ENCODE assay signal across 8 cellular contexts in the genomic region with DNA sequence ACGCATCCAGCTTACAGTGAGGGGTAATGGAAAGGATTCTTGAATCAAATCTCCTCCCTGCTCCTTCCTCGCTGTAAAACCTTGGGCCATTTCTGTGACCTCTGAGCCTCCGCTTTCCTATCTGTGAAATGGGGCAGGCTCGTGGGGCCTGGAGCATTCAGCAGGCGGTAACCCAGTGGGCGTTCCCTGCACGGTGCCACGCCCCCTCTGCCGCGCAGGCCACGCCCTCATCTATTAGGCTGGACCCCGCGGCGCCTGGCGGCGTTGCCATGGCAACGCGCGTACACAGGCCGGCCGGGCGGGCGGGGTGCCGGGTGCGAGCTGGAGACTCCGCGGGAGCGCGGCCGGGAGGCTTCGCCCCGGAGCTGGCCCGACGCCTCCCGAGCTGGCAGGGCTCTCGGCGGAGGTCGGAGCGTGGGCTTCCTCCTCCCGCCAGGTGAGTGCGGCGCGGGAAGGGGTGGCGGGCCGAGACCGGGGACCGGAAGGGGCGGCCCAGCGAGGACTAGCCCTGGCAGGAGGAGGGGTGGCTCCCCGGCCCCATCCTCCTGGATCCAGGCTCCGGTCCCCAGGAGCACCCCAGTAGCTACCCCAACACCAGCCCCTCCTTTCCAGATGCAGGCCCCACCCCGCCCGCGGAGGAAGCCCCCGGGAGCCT. TPM values are rescaled to one million over a fixed set of nuclear protein-coding genes. Genes with fewer than 3 reads are reported as not detected.
DNase-seq lines count a peak whose midpoint lies in the region; ATAC-seq and TF ChIP-seq lines count a peak whose summit lies in the region.

A gene (plus strand): TSS at position 264 of the 655 bp plus-strand sequence. CDS start 4,562 bp downstream, outside the sequence.

- H3K9me3 Mint-ChIP-seq in activated B cell treated with CpG ODN at 0.5 μM for 24 hours (no peaks in the 10 kb centered on the region), chondrocyte (ENCODE audit: low read depth) (no peaks in the 10 kb centered on the region)

- TF ChIP-seq CTCF in GM12865 (IDR thresholded peaks at IDR 0.05; ENCODE audit: insufficient read depth, low read depth, low read length, missing control alignments) (no peak), activated B cell treated with CpG ODN at 0.5 μM for 24 hours (IDR thresholded peaks at IDR 0.05) (no peak), chondrocyte (IDR thresholded peaks at IDR 0.05) (no peak)

- intact Hi-C loops in activated B cell treated with CpG ODN at 0.5 μM for 24 hours (cut with micrococcal nuclease) (no loop called here), left colon (cut with DNase I, micrococcal nuclease) (no loop called here)

- CTCF ChIA-PET in activated B cell treated with CpG ODN at 0.5 μM for 24 hours (lab: Charles Lee), result no interaction called here

- H3K27ac Mint-ChIP-seq in activated B cell treated with CpG ODN at 0.5 μM for 24 hours, result no peak within 1 kb of the TSS
- H3K27ac Mint-ChIP-seq in chondrocyte (ENCODE audit: unreplicated experiment), result peak within 1 kb of the TSS; percentile 19

- H3K27me3 Mint-ChIP-seq in activated B cell treated with CpG ODN at 0.5 μM for 24 hours, result peaks cover 50% of the 10 kb centered on the region
- peaks cover 43% of the 10 kb centered on the region for H3K27me3 Mint-ChIP-seq in chondrocyte (ENCODE audit: low read depth)

- POLR2A ChIA-PET in activated B cell treated with CpG ODN at 0.5 μM for 24 hours (lab: Charles Lee), result no interaction called here

- no peak within 1 kb of the TSS for H3K4me3 ChIP-seq in GM12865 (ENCODE audit: low read depth, low read length)

- peak; percentile 68 for DNase-seq in GM12865 (ENCODE audit: low read depth)
- peak; percentile 71 for DNase-seq in NCI-H1092 treated with DMSO at 0.1 percent for 48 hours (lab: John Stamatoyannopoulos, UW)
- no peak for DNase-seq in activated B cell treated with CpG ODN at 0.5 μM for 24 hours
- no peak for DNase-seq in chondrocyte (ENCODE audit: low spot score)
- DNase-seq in left colon, result peak; percentile 57 to 77
- peak; percentile 35 for DNase-seq in stimulated activated CD4-positive, alpha-beta T cell treated with anti-CD3 and anti-CD28 coated beads, Interleukin-2, amount 100 ng/mL, for 4 hours (ENCODE audit: low read depth)
- no peak for DNase-seq in NOMO-1 (lab: John Stamatoyannopoulos, UW; ENCODE audit: unreplicated experiment in 2 of 2)

- ATAC-seq in activated B cell treated with CpG ODN at 0.5 μM for 24 hours (ENCODE audit: low read depth), result peak; percentile 7
- ATAC-seq in left colon, result peak; percentile 90
- ATAC-seq in HG02852 (IDR thresholded peaks at IDR 0.05; ENCODE audit: unreplicated experiment), result no peak

- H3K4me1 Mint-ChIP-seq in activated B cell treated with CpG ODN at 0.5 μM for 24 hours, result peaks cover 3% of the 10 kb centered on the region
- H3K4me1 Mint-ChIP-seq in chondrocyte (ENCODE audit: low read depth), result peaks cover 9% of the 10 kb centered on the region

- no peaks in the 10 kb centered on the region for H3K36me3 Mint-ChIP-seq in activated B cell treated with CpG ODN at 0.5 μM for 24 hours (ENCODE audit: low read depth)
- H3K36me3 Mint-ChIP-seq in chondrocyte (ENCODE audit: low read depth), result no peaks in the 10 kb centered on the region

- H3K4me3 Mint-ChIP-seq in activated B cell treated with CpG ODN at 0.5 μM for 24 hours, result peak within 1 kb of the TSS; percentile 42
- peak within 1 kb of the TSS; percentile 54 for H3K4me3 Mint-ChIP-seq in chondrocyte (ENCODE audit: unreplicated experiment)

RNA-seq across cellular contexts. Expression of the gene that starts here (rescaled TPM):
- total RNA-seq in activated B cell treated with CpG ODN at 0.5 μM for 24 hours (not detected in 2 replicates), chondrocyte (not detected in 3 replicates), left colon (1 to 10 TPM; 1.2 to 1.3 TPM)

Comparison
In these comparisons a context has a peak if more than half of its experiments do, and no peak if none do; other contexts are left out.
1. Peak in ATAC-seq in activated B cell treated with CpG ODN at 0.5 μM for 24 hours; RNA of the gene not detected or under 1 TPM.
2. DNase-seq: peak in GM12865 (single experiment), NCI-H1092 treated with DMSO at 0.1 percent for 48 hours (single experiment), left colon (2 of 2) and stimulated activated CD4-positive, alpha-beta T cell treated with anti-CD3 and anti-CD28 coated beads, Interleukin-2, amount 100 ng/mL, for 4 hours (single experiment); none in activated B cell treated with CpG ODN at 0.5 μM for 24 hours (single experiment), chondrocyte (single experiment) and NOMO-1 (0 of 2).